In the genomic region with DNA sequence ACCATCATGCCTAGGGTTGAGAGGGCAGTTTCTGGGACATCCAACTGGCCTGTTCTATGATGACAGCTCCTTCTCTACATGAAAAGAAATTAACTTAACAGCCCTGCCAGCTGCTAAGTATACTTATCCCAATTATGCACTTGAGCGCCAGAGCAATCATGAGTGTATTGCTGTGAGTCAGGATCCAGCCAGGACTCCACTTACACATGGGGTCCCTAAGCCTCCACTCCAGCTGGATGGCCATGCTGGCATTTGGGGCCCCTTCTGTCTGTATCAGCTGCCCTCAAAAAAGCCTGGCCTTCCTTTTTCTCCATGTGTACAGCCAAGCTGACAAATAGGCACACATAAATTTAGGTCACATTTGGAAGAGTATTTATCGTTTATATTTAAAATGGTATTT, we compare ENCODE assay signal across 23 cellular contexts.
A peak's percentile ranks its signal among the peaks of the same experiment; 100 is the strongest.
DNase-seq lines count a peak whose midpoint lies in the region; ATAC-seq lines count a peak whose summit lies in the region.
"Had no signal": no experiment of that assay in that cellular context is flagged by ENCODE, and none has a peak within 500 bp of the region (broad histone marks: within the 10 kb centered on the region; RNA-seq: fewer than 3 reads in every experiment).

No MANE protein-coding gene starts in this region.

- H3K4me1 Mint-ChIP-seq in stimulated activated memory B cell treated with anti-CD40 and anti-IgM and Interleukin-4, amounts not matched to agents 10 μg/mL and 1 μg/mL and 100 μg/mL, for 72 hours = no peaks in the 10 kb centered on the region
- H3K4me1 Mint-ChIP-seq: IgD-negative memory B cell, memory B cell had no signal

- intact Hi-C loops in aorta (cut with DNase I) = no loop called here

- peak; percentile 56 for ATAC-seq in aorta (ENCODE audit: low FRiP score)
- ATAC-seq in stimulated activated memory B cell treated with anti-CD40 and anti-IgM and Interleukin-4, amounts not matched to agents 10 μg/mL and 1 μg/mL and 100 μg/mL, for 72 hours = no peak
- ATAC-seq: esophagus mucosa, foreskin keratinocyte, GM12878, left colon had no signal

- H3K36me3 Mint-ChIP-seq in stimulated activated memory B cell treated with anti-CD40 and anti-IgM and Interleukin-4, amounts not matched to agents 10 μg/mL and 1 μg/mL and 100 μg/mL, for 72 hours = no peaks in the 10 kb centered on the region
- H3K36me3 Mint-ChIP-seq: IgD-negative memory B cell, memory B cell had no signal

- no peak overlapping the region for H3K27ac ChIP-seq in aorta (ENCODE audit: low read depth in 1 of 2, low read length in 2 of 2)
- H3K27ac ChIP-seq: coronary artery, foreskin keratinocyte, GM23248, Peyer's patch, skin epidermis had no signal

- H3K9me3 ChIP-seq in aorta (ENCODE audit: control insufficient read depth, low read length) = peaks cover 2% of the 10 kb centered on the region
- H3K9me3 ChIP-seq: Peyer's patch had no signal

- no peak overlapping the region for H3K4me3 ChIP-seq in aorta (ENCODE audit: low read length in 2 of 2)
- H3K4me3 ChIP-seq: coronary artery, GM12878, GM23248, Peyer's patch, skin epidermis had no signal

- H3K27me3 ChIP-seq in aorta (ENCODE audit: control insufficient read depth in 1 of 2, insufficient read depth in 2 of 2, low read length in 1 of 2) = no peaks in the 10 kb centered on the region
- H3K27me3 ChIP-seq: foreskin keratinocyte, Peyer's patch had no signal

- no peak overlapping the region for H3K4me3 Mint-ChIP-seq in stimulated activated memory B cell treated with anti-CD40 and anti-IgM and Interleukin-4, amounts not matched to agents 10 μg/mL and 1 μg/mL and 100 μg/mL, for 72 hours
- H3K4me3 Mint-ChIP-seq: HFFc6, IgD-negative memory B cell, memory B cell had no signal

- 95 to 98% methylated on average over 2 of the region's 2 CpGs for WGBS in aorta, 2 donors

- no peak overlapping the region for H3K27ac Mint-ChIP-seq in stimulated activated memory B cell treated with anti-CD40 and anti-IgM and Interleukin-4, amounts not matched to agents 10 μg/mL and 1 μg/mL and 100 μg/mL, for 72 hours
- H3K27ac Mint-ChIP-seq: HFFc6, IgD-negative memory B cell, memory B cell had no signal

- peaks cover 0 to 2% of the 10 kb centered on the region in 2 donors for H3K4me1 ChIP-seq in aorta (ENCODE audit: control insufficient read depth in 1 of 2, insufficient read depth in 2 of 2, low read length in 2 of 2)
- H3K4me1 ChIP-seq: foreskin keratinocyte, Peyer's patch had no signal

- DNase-seq in NCI-H345 (lab: John Stamatoyannopoulos, UW) = peak; percentile 37
- no peak for DNase-seq in NCI-H345 treated with DMSO at 0.1 percent for 48 hours (lab: John Stamatoyannopoulos, UW; ENCODE audit: unreplicated experiment)
- peak; percentile 12 to 62 for DNase-seq in NCI-H2081 (lab: John Stamatoyannopoulos, UW)
- DNase-seq in NCI-H69 (lab: John Stamatoyannopoulos, UW) = peak; percentile 37
- no peak for DNase-seq in aorta
- DNase-seq in occipital lobe (lab: John Stamatoyannopoulos, UW) = no peak
- no peak for DNase-seq in OCI-M1 (lab: John Stamatoyannopoulos, UW)
- DNase-seq: activated CD4-positive, alpha-beta T cell treated with anti-CD3 and anti-CD28 coated beads, Interleukin-2, amount 50 U/mL, for 48 hours; activated CD8-positive, alpha-beta memory T cell treated with anti-CD3 and anti-CD28 coated beads, Interleukin-2, amount 50 U/mL, for 4 hours; activated naive CD4-positive, alpha-beta T cell treated with anti-CD3 and anti-CD28 coated beads, Interleukin-2, amount 50 U/mL, for 16 hours; foreskin keratinocyte; GM23248; HFFc6; left colon; Peyer's patch; stimulated activated CD4-positive, alpha-beta T cell treated with anti-CD3 and anti-CD28 coated beads, Interleukin-1b, Interleukin-23, amount 100 ng/mL, for 48 hours had no signal

- H3K9me3 Mint-ChIP-seq in stimulated activated memory B cell treated with anti-CD40 and anti-IgM and Interleukin-4, amounts not matched to agents 10 μg/mL and 1 μg/mL and 100 μg/mL, for 72 hours = no peaks in the 10 kb centered on the region
- H3K9me3 Mint-ChIP-seq: HFFc6, memory B cell had no signal

- no peaks in the 10 kb centered on the region for H3K27me3 Mint-ChIP-seq in stimulated activated memory B cell treated with anti-CD40 and anti-IgM and Interleukin-4, amounts not matched to agents 10 μg/mL and 1 μg/mL and 100 μg/mL, for 72 hours
- H3K27me3 Mint-ChIP-seq: IgD-negative memory B cell, memory B cell had no signal

- H3K36me3 ChIP-seq in aorta (ENCODE audit: control insufficient read depth in 1 of 2, insufficient read depth in 2 of 2, low read length in 1 of 2) = no peaks in the 10 kb centered on the region
- H3K36me3 ChIP-seq: Peyer's patch had no signal

Comparison
In these comparisons a context has a peak if more than half of its experiments do, and no peak if none do; other contexts are left out.
1. DNase-seq: peak in NCI-H345 (single experiment), NCI-H2081 (2 of 2) and NCI-H69 (single experiment); none in NCI-H345 treated with DMSO at 0.1 percent for 48 hours (single experiment), aorta (0 of 2), occipital lobe (single experiment) and OCI-M1 (single experiment).